Comparison of ENCODE assay signal across 9 cellular contexts in genomic region chr1:32362474-32363313, GRCh38. TPM values are rescaled to one million over a fixed set of nuclear protein-coding genes. Genes with fewer than 3 reads are reported as not detected.
DNase-seq lines count a peak whose midpoint lies in the region; ATAC-seq and TF ChIP-seq lines count a peak whose summit lies in the region.
"Had no signal": no experiment of that assay in that cellular context is flagged by ENCODE, and none has a peak within 500 bp of the region (broad histone marks: within the 10 kb centered on the region; RNA-seq: fewer than 3 reads in every experiment).

Gene FAM229A, minus strand, starts transcription at chr1:32362485. Its CDS starts 394 bp downstream, at chr1:32362091.
Gene TSSK3, plus strand, starts transcription at chr1:32362539. Its CDS starts 163 bp downstream, at chr1:32362702.

- H3K4me3 ChIP-seq in mucosa of rectum (ENCODE audit: low read length in 2 of 2) (peak within 1 kb of the TSS; percentile 44 to 53), upper lobe of right lung (peak within 1 kb of the TSS; percentile 40)
- H3K4me3 ChIP-seq: MG63 had no signal

- peak within 1 kb of the TSS; percentile 52 for H3K4me3 Mint-ChIP-seq in activated naive CD4-positive, alpha-beta T cell treated with anti-CD3 and anti-CD28 coated beads, Interleukin-2, amount 50 U/mL, for 24 hours
- peak within 1 kb of the TSS; percentile 9 to 50 for H3K4me3 Mint-ChIP-seq in effector memory CD8-positive, alpha-beta T cell

- H3K9me3 Mint-ChIP-seq in activated naive CD4-positive, alpha-beta T cell treated with anti-CD3 and anti-CD28 coated beads, Interleukin-2, amount 50 U/mL, for 24 hours, result no peaks in the 10 kb centered on the region
- H3K9me3 Mint-ChIP-seq in effector memory CD8-positive, alpha-beta T cell, result no peaks in the 10 kb centered on the region

- no peak for ATAC-seq in effector memory CD8-positive, alpha-beta T cell (replicated peaks)
- ATAC-seq in upper lobe of right lung (no peak), HG03342 (IDR thresholded peaks at IDR 0.05; ENCODE audit: unreplicated experiment) (no peak), GM19023 (IDR thresholded peaks at IDR 0.05; ENCODE audit: unreplicated experiment) (no peak)

- H3K36me3 Mint-ChIP-seq in activated naive CD4-positive, alpha-beta T cell treated with anti-CD3 and anti-CD28 coated beads, Interleukin-2, amount 50 U/mL, for 24 hours, result peaks cover 5% of the 10 kb centered on the region
- H3K36me3 Mint-ChIP-seq in effector memory CD8-positive, alpha-beta T cell (ENCODE audit: insufficient read depth), result peaks cover 36% of the 10 kb centered on the region

- H3K27me3 ChIP-seq in mucosa of rectum (ENCODE audit: control insufficient read depth in 2 of 2, insufficient read depth in 2 of 2, low read length in 2 of 2) (no peaks in the 10 kb centered on the region), upper lobe of right lung (no peaks in the 10 kb centered on the region)
- H3K27me3 ChIP-seq: MG63 had no signal

- no peaks in the 10 kb centered on the region for H3K9me3 ChIP-seq in mucosa of rectum (ENCODE audit: control insufficient read depth in 2 of 2, low read length in 2 of 2)
- no peaks in the 10 kb centered on the region for H3K9me3 ChIP-seq in upper lobe of right lung
- H3K9me3 ChIP-seq: MG63 had no signal

- intact Hi-C loops in upper lobe of right lung (cut with DNase I), result no loop called here

- H3K27me3 Mint-ChIP-seq in activated naive CD4-positive, alpha-beta T cell treated with anti-CD3 and anti-CD28 coated beads, Interleukin-2, amount 50 U/mL, for 24 hours, result no peaks in the 10 kb centered on the region
- H3K27me3 Mint-ChIP-seq in effector memory CD8-positive, alpha-beta T cell, result peaks cover 0 to 9% of the 10 kb centered on the region in 2 donors

- peaks cover 5 to 6% of the 10 kb centered on the region in 2 donors for H3K4me1 ChIP-seq in mucosa of rectum (ENCODE audit: control insufficient read depth in 2 of 2, insufficient read depth in 2 of 2, low read length in 2 of 2)
- peaks cover 11% of the 10 kb centered on the region for H3K4me1 ChIP-seq in upper lobe of right lung

- H3K36me3 ChIP-seq in mucosa of rectum (ENCODE audit: control insufficient read depth in 2 of 2, insufficient read depth in 2 of 2, low read length in 2 of 2) (peaks cover 32 to 36% of the 10 kb centered on the region in 2 donors), upper lobe of right lung (peaks cover 32% of the 10 kb centered on the region)

- DNase-seq in activated naive CD4-positive, alpha-beta T cell (lab: John Stamatoyannopoulos, UW), result no peak
- no peak for DNase-seq in effector memory CD8-positive, alpha-beta T cell
- no peak for DNase-seq in upper lobe of right lung
- DNase-seq in effector CD4-positive, alpha-beta T cell, result no peak
- DNase-seq: MG63 had no signal

- H3K4me1 Mint-ChIP-seq in activated naive CD4-positive, alpha-beta T cell treated with anti-CD3 and anti-CD28 coated beads, Interleukin-2, amount 50 U/mL, for 24 hours, result peaks cover 26% of the 10 kb centered on the region
- peaks cover 17 to 18% of the 10 kb centered on the region in 2 donors for H3K4me1 Mint-ChIP-seq in effector memory CD8-positive, alpha-beta T cell (ENCODE audit: low read depth in 2 of 2)

- H3K27ac Mint-ChIP-seq in activated naive CD4-positive, alpha-beta T cell treated with anti-CD3 and anti-CD28 coated beads, Interleukin-2, amount 50 U/mL, for 24 hours, result peak within 1 kb of the TSS; percentile 35
- H3K27ac Mint-ChIP-seq in effector memory CD8-positive, alpha-beta T cell, result peak within 1 kb of the TSS in 1 of 2 donors; percentile 55

- H3K27ac ChIP-seq in mucosa of rectum (ENCODE audit: low read depth in 2 of 2, low read length in 2 of 2) (no peak within 1 kb of the TSS), upper lobe of right lung (peak within 1 kb of the TSS; percentile 11)

- peak within 1 kb of the TSS in 1 of 2 donors; percentile 79 for H3K9ac ChIP-seq in mucosa of rectum (ENCODE audit: low read depth in 1 of 2, low read length in 2 of 2)

- TF ChIP-seq CTCF in upper lobe of right lung (IDR thresholded peaks at IDR 0.05), result no peak

RNA-seq across cellular contexts. Expression of gene FAM229A, which starts in this region (rescaled TPM):
- 9.3 TPM for total RNA-seq in upper lobe of right lung

RNA-seq across cellular contexts. Expression of gene TSSK3, which starts in this region (rescaled TPM):
- 2.5 TPM for total RNA-seq in upper lobe of right lung
